27 cellular contexts compared by ENCODE assay signal in the genomic region with DNA sequence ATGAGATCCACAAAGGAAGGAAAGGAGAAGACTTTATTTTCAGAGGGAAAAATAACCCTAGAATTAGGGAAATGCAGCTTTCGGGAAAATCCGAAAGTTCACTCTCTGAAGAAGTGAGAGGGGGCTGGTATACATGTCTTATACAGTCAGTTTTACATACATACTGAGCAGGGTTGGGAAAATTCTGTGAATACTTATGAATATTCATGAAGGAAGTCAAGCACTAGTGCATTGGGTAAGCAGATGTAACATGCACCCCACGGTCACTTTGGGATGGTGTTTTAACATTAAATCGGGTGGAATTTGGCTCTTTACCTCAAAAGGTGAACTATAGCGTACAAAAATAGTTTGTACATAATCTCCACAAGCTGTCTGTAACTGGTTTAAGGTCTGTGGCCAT. TPM values are rescaled to one million over a fixed set of nuclear protein-coding genes. Genes with fewer than 3 reads are reported as not detected.
"Had no signal": no experiment of that assay in that cellular context is flagged by ENCODE, and none has a peak within 500 bp of the region (broad histone marks: within the 10 kb centered on the region; RNA-seq: fewer than 3 reads in every experiment).

No MANE protein-coding gene starts in this region.

- H3K27ac ChIP-seq: left lung, lower lobe of right lung, ovary, right atrium auricular region, right lobe of liver, tibial nerve, uterus had no signal

- DNase-seq: hypothalamus; immature natural killer cell; left colon; left lung; lower lobe of right lung; mammary epithelial cell; mesenchymal stem cell; naive thymus-derived CD8-positive, alpha-beta T cell; ovary; right lobe of liver; stimulated activated CD4-positive, alpha-beta T cell treated with anti-CD3 and anti-CD28 coated beads, Interleukin-1b, Interleukin-23, amount 100 ng/mL, for 48 hours; stimulated activated CD4-positive, alpha-beta T cell treated with anti-CD3 and anti-CD28 coated beads, Interleukin-2, amount 100 ng/mL, for 48 hours; stimulated activated CD4-positive, alpha-beta T cell treated with anti-CD3 and anti-CD28 coated beads, Interleukin-4, amount 100 ng/mL, for 4 hours; stimulated activated CD8-positive, alpha-beta memory T cell treated with anti-CD3 and anti-CD28 coated beads, Interleukin-4, amount 100 ng/mL, for 48 hours; stimulated activated naive CD4-positive, alpha-beta T cell treated with Interleukin-2 at 50 U/mL for 16 hours; stimulated activated naive CD8-positive, alpha-beta T cell treated with anti-CD3 and anti-CD28 coated beads, Interleukin-15, amount 100 ng/mL, for 72 hours; substantia nigra; uterus had no signal

- H3K4me3 Mint-ChIP-seq: stimulated activated memory B cell treated with anti-CD40 and anti-IgM and Interleukin-4, amounts not matched to agents 10 μg/mL and 1 μg/mL and 100 μg/mL, for 72 hours; stimulated activated naive CD8-positive, alpha-beta T cell treated with anti-CD3 and anti-CD28 coated beads, Interleukin-15, amount 100 ng/mL, for 72 hours; type B pancreatic cell had no signal

- H3K36me3 ChIP-seq: left lung, lower lobe of right lung, ovary, right atrium auricular region, right lobe of liver, tibial nerve, uterus had no signal

- H3K27me3 ChIP-seq: ovary, right atrium auricular region, right lobe of liver, tibial nerve, uterus had no signal

- H3K4me2 ChIP-seq: smooth muscle cell had no signal

- H3K36me3 Mint-ChIP-seq: naive thymus-derived CD8-positive, alpha-beta T cell; stimulated activated memory B cell treated with anti-CD40 and anti-IgM and Interleukin-4, amounts not matched to agents 10 μg/mL and 1 μg/mL and 100 μg/mL, for 72 hours had no signal

- H3K4me1 ChIP-seq: right atrium auricular region, right lobe of liver, tibial nerve, uterus had no signal

- H3K27ac Mint-ChIP-seq: progenitor cell of endocrine pancreas; stimulated activated memory B cell treated with anti-CD40 and anti-IgM and Interleukin-4, amounts not matched to agents 10 μg/mL and 1 μg/mL and 100 μg/mL, for 72 hours; stimulated activated naive CD8-positive, alpha-beta T cell treated with anti-CD3 and anti-CD28 coated beads, Interleukin-15, amount 100 ng/mL, for 72 hours; type B pancreatic cell had no signal

- H3K4me3 ChIP-seq: left lung, lower lobe of right lung, ovary, right atrium auricular region, right lobe of liver, smooth muscle cell, tibial nerve, uterus had no signal

- H3K9me3 Mint-ChIP-seq: immature natural killer cell; naive thymus-derived CD8-positive, alpha-beta T cell; stimulated activated memory B cell treated with anti-CD40 and anti-IgM and Interleukin-4, amounts not matched to agents 10 μg/mL and 1 μg/mL and 100 μg/mL, for 72 hours; stimulated activated naive CD8-positive, alpha-beta T cell treated with anti-CD3 and anti-CD28 coated beads, Interleukin-15, amount 100 ng/mL, for 72 hours; type B pancreatic cell had no signal

- ATAC-seq: left colon; left lung; lower lobe of right lung; naive thymus-derived CD8-positive, alpha-beta T cell; right lobe of liver; stimulated activated memory B cell treated with anti-CD40 and anti-IgM and Interleukin-4, amounts not matched to agents 10 μg/mL and 1 μg/mL and 100 μg/mL, for 72 hours; stimulated activated naive CD8-positive, alpha-beta T cell treated with anti-CD3 and anti-CD28 coated beads, Interleukin-15, amount 100 ng/mL, for 72 hours had no signal

- H3K9me3 ChIP-seq: left lung, lower lobe of right lung, ovary, right atrium auricular region, right lobe of liver, tibial nerve, uterus had no signal

RNA-seq across cellular contexts. Expression of gene KLRF1, which starts 15.6 kb away (rescaled TPM):
- total RNA-seq: mammary epithelial cell, mucosa of gallbladder, progenitor cell of endocrine pancreas, skeletal muscle tissue, smooth muscle cell, temporal lobe had no signal

RNA-seq across cellular contexts. Expression of gene CD69, which starts 51.0 kb away (rescaled TPM):
- total RNA-seq: mammary epithelial cell, progenitor cell of endocrine pancreas had no signal

RNA-seq across cellular contexts. Expression of gene CLEC2B, which starts 57.5 kb away (rescaled TPM):
- total RNA-seq: progenitor cell of endocrine pancreas had no signal
